Comparison of ENCODE assay signal across 20 cellular contexts in genomic region chr18:27400001-27400400, GRCh38.
A peak's percentile ranks its signal among the peaks of the same experiment; 100 is the strongest.
DNase-seq lines count a peak whose midpoint lies in the region; ATAC-seq and TF ChIP-seq lines count a peak whose summit lies in the region.
"Had no signal": no experiment of that assay in that cellular context is flagged by ENCODE, and none has a peak within 500 bp of the region (broad histone marks: within the 10 kb centered on the region; RNA-seq: fewer than 3 reads in every experiment).

No MANE protein-coding gene starts in this region.

- no peak overlapping the region for H3K27ac Mint-ChIP-seq in CD8-positive, alpha-beta memory T cell
- no peak overlapping the region for H3K27ac Mint-ChIP-seq in activated CD8-positive, alpha-beta memory T cell treated with anti-CD3 and anti-CD28 coated beads, Interleukin-2, amount 10 ng/mL, durations not matched to agents 7 days and 5 days
- H3K27ac Mint-ChIP-seq: activated naive CD8-positive, alpha-beta T cell treated with anti-CD3 and anti-CD28 coated beads, Interleukin-2, amount 10 ng/mL, durations not matched to agents 7 days and 5 days; HFFc6; type B pancreatic cell had no signal

- H3K4me3 ChIP-seq in H7 (ENCODE audit: insufficient read depth, low read depth, low read length) = no peak overlapping the region
- no peak overlapping the region for H3K4me3 ChIP-seq in RWPE2 (ENCODE audit: severe bottlenecking)
- H3K4me3 ChIP-seq in CD8-positive, alpha-beta memory T cell (ENCODE audit: low read length) = no peak overlapping the region
- no peak overlapping the region for H3K4me3 ChIP-seq in hepatocyte

- peak; percentile 32 for DNase-seq in H7
- no peak for DNase-seq in RWPE2 (ENCODE audit: low spot score)
- DNase-seq in iPS DF 4.7 (ENCODE audit: extremely low read depth, low spot score) = peak; percentile 79
- no peak for DNase-seq in superior temporal gyrus (ENCODE audit: extremely low spot score)
- DNase-seq in CD8-positive, alpha-beta memory T cell = no peak
- DNase-seq in hepatocyte (ENCODE audit: low spot score) = no peak
- DNase-seq in activated CD8-positive, alpha-beta memory T cell treated with anti-CD3 and anti-CD28 coated beads, Interleukin-2, amount 10 ng/mL, durations not matched to agents 7 days and 5 days = no peak
- DNase-seq: activated CD4-positive, alpha-beta T cell treated with anti-CD3 and anti-CD28 coated beads, Interleukin-2, amount 50 U/mL, for 1 hour; activated naive CD8-positive, alpha-beta T cell treated with anti-CD3 and anti-CD28 coated beads, Interleukin-2, amount 10 ng/mL, durations not matched to agents 7 days and 5 days; activated T-cell treated with anti-CD3 and anti-CD28 coated beads, Interleukin-2, amount 50 U/mL, for 4 hours; DMS79 treated with DMSO at 0.1 percent for 48 hours; HFFc6; Kasumi-1; left cardiac atrium; NCI-H1930; NK-92 treated with Interleukin-12 subunit alpha and Interleukin-12 subunit beta, amount 100 ng/mL, for 24 hours; SHP77 treated with DMSO at 0.1 percent for 48 hours; T1000 had no signal

- H4K20me1 ChIP-seq in hepatocyte (ENCODE audit: insufficient read depth, poor library complexity, severe bottlenecking) = no peaks in the 10 kb centered on the region

- H3K4me1 ChIP-seq in RWPE2 (ENCODE audit: insufficient read depth, poor library complexity, severe bottlenecking) (no peaks in the 10 kb centered on the region), hepatocyte (ENCODE audit: insufficient read depth) (no peaks in the 10 kb centered on the region)
- no peaks in the 10 kb centered on the region for H3K4me1 ChIP-seq in CD8-positive, alpha-beta memory T cell (ENCODE audit: insufficient read depth, low read length)

- no peaks in the 10 kb centered on the region for H3K36me3 ChIP-seq in H7 (replicated peaks; ENCODE audit: control insufficient read depth, insufficient read depth, low read length)
- no peaks in the 10 kb centered on the region for H3K36me3 ChIP-seq in RWPE2 (ENCODE audit: low read depth)
- no peaks in the 10 kb centered on the region for H3K36me3 ChIP-seq in CD8-positive, alpha-beta memory T cell (ENCODE audit: insufficient read depth, low read length)
- no peaks in the 10 kb centered on the region for H3K36me3 ChIP-seq in hepatocyte (replicated peaks; ENCODE audit: insufficient read depth, low read depth)

- CTCF ChIA-PET in CD8-positive, alpha-beta memory T cell (lab: Charles Lee) = no interaction called here
- CTCF ChIA-PET in activated CD8-positive, alpha-beta memory T cell treated with anti-CD3 and anti-CD28 coated beads, Interleukin-2, amount 10 ng/mL, durations not matched to agents 7 days and 5 days (lab: Charles Lee) = no interaction called here

- H3K9me3 Mint-ChIP-seq in CD8-positive, alpha-beta memory T cell = peaks cover 0 to 34% (median 4%) of the 10 kb centered on the region in 5 donors
- H3K9me3 Mint-ChIP-seq in activated CD8-positive, alpha-beta memory T cell treated with anti-CD3 and anti-CD28 coated beads, Interleukin-2, amount 10 ng/mL, durations not matched to agents 7 days and 5 days (ENCODE audit: low read depth) = peaks cover 7% of the 10 kb centered on the region
- H3K9me3 Mint-ChIP-seq: type B pancreatic cell had no signal

- H3K9me3 ChIP-seq in RWPE2 (ENCODE audit: severe bottlenecking) (no peaks in the 10 kb centered on the region), hepatocyte (ENCODE audit: low read depth) (no peaks in the 10 kb centered on the region)
- H3K9me3 ChIP-seq in CD8-positive, alpha-beta memory T cell (ENCODE audit: low read length) = no peaks in the 10 kb centered on the region

- no peak overlapping the region for H3K4me3 Mint-ChIP-seq in CD8-positive, alpha-beta memory T cell
- no peak overlapping the region for H3K4me3 Mint-ChIP-seq in activated CD8-positive, alpha-beta memory T cell treated with anti-CD3 and anti-CD28 coated beads, Interleukin-2, amount 10 ng/mL, durations not matched to agents 7 days and 5 days
- H3K4me3 Mint-ChIP-seq: activated naive CD8-positive, alpha-beta T cell treated with anti-CD3 and anti-CD28 coated beads, Interleukin-2, amount 10 ng/mL, durations not matched to agents 7 days and 5 days; activated T-cell treated with anti-CD3 and anti-CD28 coated beads, Interleukin-2, amount 50 U/mL, for 4 hours; HFFc6; type B pancreatic cell had no signal

- H3K4me1 Mint-ChIP-seq in CD8-positive, alpha-beta memory T cell = no peaks in the 10 kb centered on the region
- H3K4me1 Mint-ChIP-seq in activated CD8-positive, alpha-beta memory T cell treated with anti-CD3 and anti-CD28 coated beads, Interleukin-2, amount 10 ng/mL, durations not matched to agents 7 days and 5 days = no peaks in the 10 kb centered on the region
- H3K4me1 Mint-ChIP-seq: activated naive CD8-positive, alpha-beta T cell treated with anti-CD3 and anti-CD28 coated beads, Interleukin-2, amount 10 ng/mL, durations not matched to agents 7 days and 5 days had no signal

- H2AFZ ChIP-seq in hepatocyte = no peak overlapping the region

- no peaks in the 10 kb centered on the region for H3K27me3 ChIP-seq in H7 (ENCODE audit: control insufficient read depth, insufficient read depth, low read length)
- H3K27me3 ChIP-seq in RWPE2 (ENCODE audit: insufficient read depth, poor library complexity, severe bottlenecking) = no peaks in the 10 kb centered on the region
- no peaks in the 10 kb centered on the region for H3K27me3 ChIP-seq in CD8-positive, alpha-beta memory T cell (ENCODE audit: insufficient read depth, low read length, poor library complexity, severe bottlenecking)
- no peaks in the 10 kb centered on the region for H3K27me3 ChIP-seq in hepatocyte

- no peaks in the 10 kb centered on the region for H3K27me3 Mint-ChIP-seq in CD8-positive, alpha-beta memory T cell
- H3K27me3 Mint-ChIP-seq in activated CD8-positive, alpha-beta memory T cell treated with anti-CD3 and anti-CD28 coated beads, Interleukin-2, amount 10 ng/mL, durations not matched to agents 7 days and 5 days = no peaks in the 10 kb centered on the region
- H3K27me3 Mint-ChIP-seq: activated naive CD8-positive, alpha-beta T cell treated with anti-CD3 and anti-CD28 coated beads, Interleukin-2, amount 10 ng/mL, durations not matched to agents 7 days and 5 days; type B pancreatic cell had no signal

- no peaks in the 10 kb centered on the region for H3K79me2 ChIP-seq in hepatocyte

- H3K36me3 Mint-ChIP-seq in CD8-positive, alpha-beta memory T cell = no peaks in the 10 kb centered on the region
- no peaks in the 10 kb centered on the region for H3K36me3 Mint-ChIP-seq in activated CD8-positive, alpha-beta memory T cell treated with anti-CD3 and anti-CD28 coated beads, Interleukin-2, amount 10 ng/mL, durations not matched to agents 7 days and 5 days
- H3K36me3 Mint-ChIP-seq: activated naive CD8-positive, alpha-beta T cell treated with anti-CD3 and anti-CD28 coated beads, Interleukin-2, amount 10 ng/mL, durations not matched to agents 7 days and 5 days; type B pancreatic cell had no signal

- TF ChIP-seq CTCF in C4-2B (conservative IDR thresholded peaks at IDR 0.05) (peak; percentile 32), RWPE2 (IDR thresholded peaks at IDR 0.05; ENCODE audit: poor library complexity, severe bottlenecking) (peak; percentile 17), hepatocyte (IDR thresholded peaks at IDR 0.05; ENCODE audit: poor library complexity) (no peak)

- no peak overlapping the region for H3K4me2 ChIP-seq in hepatocyte

- POLR2A ChIA-PET in CD8-positive, alpha-beta memory T cell (lab: Charles Lee) = no interaction called here

- no peaks in the 10 kb centered on the region for H3K9me2 ChIP-seq in hepatocyte (replicated peaks; ENCODE audit: insufficient read depth)

- no peak for ATAC-seq in RWPE2 (ENCODE audit: low read depth)
- ATAC-seq in activated CD8-positive, alpha-beta memory T cell treated with anti-CD3 and anti-CD28 coated beads, Interleukin-2, amount 10 ng/mL, durations not matched to agents 7 days and 5 days = no peak
- ATAC-seq: activated T-cell treated with anti-CD3 and anti-CD28 coated beads, Interleukin-2, amount 50 U/mL, for 4 hours; left cardiac atrium had no signal

- no peak overlapping the region for H3K27ac ChIP-seq in C4-2B
- H3K27ac ChIP-seq in RWPE2 (ENCODE audit: poor library complexity, severe bottlenecking) = no peak overlapping the region
- H3K27ac ChIP-seq in CD8-positive, alpha-beta memory T cell (ENCODE audit: low read depth, low read length) = no peak overlapping the region
- no peak overlapping the region for H3K27ac ChIP-seq in hepatocyte

- WGBS in hepatocyte (ENCODE audit: low lambda C conversion rate, missing lambda C conversion rate) = 61% methylated on average over 9 of the region's 9 CpGs

Comparison
In these comparisons a context has a peak if more than half of its experiments do, and no peak if none do; other contexts are left out.
1. DNase-seq: peak in H7 (single experiment) and iPS DF 4.7 (single experiment); none in RWPE2 (single experiment), superior temporal gyrus (single experiment), CD8-positive, alpha-beta memory T cell (0 of 5), hepatocyte (single experiment) and activated CD8-positive, alpha-beta memory T cell treated with anti-CD3 and anti-CD28 coated beads, Interleukin-2, amount 10 ng/mL, durations not matched to agents 7 days and 5 days (single experiment).